In genomic region chr5:8756498-8757084, GRCh38 we compare ENCODE assay signal across 9 cellular contexts.
DNase-seq lines count a peak whose midpoint lies in the region; ATAC-seq, FAIRE-seq and TF ChIP-seq lines count a peak whose summit lies in the region.
"Had no signal": no experiment of that assay in that cellular context is flagged by ENCODE, and none has a peak within 500 bp of the region (broad histone marks: within the 10 kb centered on the region; RNA-seq: fewer than 3 reads in every experiment).

No MANE protein-coding gene starts in this region.

- POLR2A ChIA-PET in endothelial cell of umbilical vein (lab: Charles Lee): no interaction called here
- POLR2A ChIA-PET in CD8-positive, alpha-beta memory T cell (lab: Charles Lee): no interaction called here

- DNase-seq in A172 (ENCODE audit: low spot score): peak; percentile 59
- DNase-seq in NCI-H526 treated with DMSO at 0.1 percent for 48 hours (lab: John Stamatoyannopoulos, UW): peak; percentile 74
- DNase-seq in endothelial cell of umbilical vein (ENCODE audit: low read depth, low spot score): peak; percentile 29
- no peak for DNase-seq in osteocyte (ENCODE audit: extremely low spot score, unreplicated experiment)
- no peak for DNase-seq in immature natural killer cell
- no peak for DNase-seq in CD8-positive, alpha-beta memory T cell
- DNase-seq in activated T-helper 2 cell treated with anti-CD3 and anti-CD28 coated beads, Interferon-gamma antibody, Interleukin-2, Interleukin-4, amounts not matched to agents 10 μg/mL and 5 μg/mL and 100 μg/mL, durations not matched to agents 14 hours and 24 hours and 36 hours (ENCODE audit: low spot score): no peak

- CTCF ChIA-PET in endothelial cell of umbilical vein (lab: Charles Lee): interaction anchor here (0.7 to 3.4 kb wide), 8 partner anchors 73 to 1477 kb away, joined by 3 to 17 read pairs (median 4); no protein-coding TSS in a partner anchor
- CTCF ChIA-PET in CD8-positive, alpha-beta memory T cell (lab: Charles Lee): no interaction called here

- H3K27ac Mint-ChIP-seq in osteocyte (ENCODE audit: unreplicated experiment) (no peak overlapping the region), immature natural killer cell (no peak overlapping the region)
- no peak overlapping the region for H3K27ac Mint-ChIP-seq in CD8-positive, alpha-beta memory T cell
- H3K27ac Mint-ChIP-seq in activated T-helper 2 cell treated with anti-CD3 and anti-CD28 coated beads, Interferon-gamma antibody, Interleukin-2, Interleukin-4, amounts not matched to agents 10 μg/mL and 5 μg/mL and 100 μg/mL, durations not matched to agents 14 hours and 24 hours and 36 hours: no peak overlapping the region
- H3K27ac Mint-ChIP-seq: activated naive CD8-positive, alpha-beta T cell had no signal

- no peak overlapping the region for H2AFZ ChIP-seq in endothelial cell of umbilical vein (ENCODE audit: low read depth, low read length)

- peak; percentile 4 to 22 for TF ChIP-seq CTCF in endothelial cell of umbilical vein (IDR thresholded peaks at IDR 0.05; ENCODE audit: extremely low read depth in 1 of 2, insufficient read depth in 1 of 2, low read depth in 1 of 2, low read length in 2 of 2)
- peak; percentile 83 for TF ChIP-seq CTCF in osteocyte (IDR thresholded peaks at IDR 0.05)

- H3K27me3 Mint-ChIP-seq in osteocyte (ENCODE audit: unreplicated experiment): no peaks in the 10 kb centered on the region
- peaks cover 0 to 2% (median 0%) of the 10 kb centered on the region in 3 donors for H3K27me3 Mint-ChIP-seq in immature natural killer cell (ENCODE audit: low read depth in 3 of 3)
- H3K27me3 Mint-ChIP-seq in CD8-positive, alpha-beta memory T cell: no peaks in the 10 kb centered on the region
- H3K27me3 Mint-ChIP-seq in activated T-helper 2 cell treated with anti-CD3 and anti-CD28 coated beads, Interferon-gamma antibody, Interleukin-2, Interleukin-4, amounts not matched to agents 10 μg/mL and 5 μg/mL and 100 μg/mL, durations not matched to agents 14 hours and 24 hours and 36 hours (ENCODE audit: low read depth): no peaks in the 10 kb centered on the region
- H3K27me3 Mint-ChIP-seq: activated naive CD8-positive, alpha-beta T cell had no signal

- H3K36me3 Mint-ChIP-seq in osteocyte (ENCODE audit: unreplicated experiment) (no peaks in the 10 kb centered on the region), immature natural killer cell (no peaks in the 10 kb centered on the region)
- H3K36me3 Mint-ChIP-seq in CD8-positive, alpha-beta memory T cell: no peaks in the 10 kb centered on the region
- no peaks in the 10 kb centered on the region for H3K36me3 Mint-ChIP-seq in activated T-helper 2 cell treated with anti-CD3 and anti-CD28 coated beads, Interferon-gamma antibody, Interleukin-2, Interleukin-4, amounts not matched to agents 10 μg/mL and 5 μg/mL and 100 μg/mL, durations not matched to agents 14 hours and 24 hours and 36 hours (ENCODE audit: low read depth)
- H3K36me3 Mint-ChIP-seq: activated naive CD8-positive, alpha-beta T cell had no signal

- H3K4me1 Mint-ChIP-seq in osteocyte (ENCODE audit: unreplicated experiment) (peaks cover 12% of the 10 kb centered on the region), immature natural killer cell (no peaks in the 10 kb centered on the region)
- no peaks in the 10 kb centered on the region for H3K4me1 Mint-ChIP-seq in CD8-positive, alpha-beta memory T cell
- H3K4me1 Mint-ChIP-seq in activated T-helper 2 cell treated with anti-CD3 and anti-CD28 coated beads, Interferon-gamma antibody, Interleukin-2, Interleukin-4, amounts not matched to agents 10 μg/mL and 5 μg/mL and 100 μg/mL, durations not matched to agents 14 hours and 24 hours and 36 hours (ENCODE audit: low read depth): no peaks in the 10 kb centered on the region

- H3K27me3 ChIP-seq in endothelial cell of umbilical vein (ENCODE audit: control insufficient read depth in 2 of 2, insufficient read depth in 2 of 2, low read length in 2 of 2): no peaks in the 10 kb centered on the region
- no peaks in the 10 kb centered on the region for H3K27me3 ChIP-seq in CD8-positive, alpha-beta memory T cell (ENCODE audit: insufficient read depth, low read length, poor library complexity, severe bottlenecking)

- no peaks in the 10 kb centered on the region for H3K9me3 ChIP-seq in endothelial cell of umbilical vein (replicated peaks; ENCODE audit: control insufficient read depth, insufficient read depth, low read length)
- no peaks in the 10 kb centered on the region for H3K9me3 ChIP-seq in CD8-positive, alpha-beta memory T cell (ENCODE audit: low read length)

- H3K36me3 ChIP-seq in endothelial cell of umbilical vein (ENCODE audit: control insufficient read depth in 2 of 2, extremely low read depth in 1 of 2, insufficient read depth in 2 of 2, low read length in 2 of 2): no peaks in the 10 kb centered on the region
- no peaks in the 10 kb centered on the region for H3K36me3 ChIP-seq in CD8-positive, alpha-beta memory T cell (ENCODE audit: insufficient read depth, low read length)

- H3K9me1 ChIP-seq in endothelial cell of umbilical vein (replicated peaks; ENCODE audit: control insufficient read depth, extremely low read depth, insufficient read depth, low read length): no peaks in the 10 kb centered on the region

- H3K4me1 ChIP-seq in endothelial cell of umbilical vein (ENCODE audit: control insufficient read depth, extremely low read depth, insufficient read depth, low read length): no peaks in the 10 kb centered on the region
- no peaks in the 10 kb centered on the region for H3K4me1 ChIP-seq in CD8-positive, alpha-beta memory T cell (ENCODE audit: insufficient read depth, low read length)

- FAIRE-seq in endothelial cell of umbilical vein (lab: Jason Lieb, UNC): peak; percentile 67

- H3K4me3 Mint-ChIP-seq in osteocyte (ENCODE audit: unreplicated experiment): no peak overlapping the region
- no peak overlapping the region for H3K4me3 Mint-ChIP-seq in immature natural killer cell
- H3K4me3 Mint-ChIP-seq in CD8-positive, alpha-beta memory T cell: no peak overlapping the region
- no peak overlapping the region for H3K4me3 Mint-ChIP-seq in activated T-helper 2 cell treated with anti-CD3 and anti-CD28 coated beads, Interferon-gamma antibody, Interleukin-2, Interleukin-4, amounts not matched to agents 10 μg/mL and 5 μg/mL and 100 μg/mL, durations not matched to agents 14 hours and 24 hours and 36 hours (ENCODE audit: low read depth)
- H3K4me3 Mint-ChIP-seq: activated naive CD8-positive, alpha-beta T cell had no signal

- BruUV-seq in endothelial cell of umbilical vein (replicated peaks; lab: Mats Ljungman, UMichigan): no TSS peak

- dilution Hi-C loops in endothelial cell of umbilical vein (cut with MboI; ENCODE audit: extremely low pct_ligation_motif_present, low sequenced_read_pairs): no loop called here

- intact Hi-C loops in endothelial cell of umbilical vein (cut with micrococcal nuclease): loop anchor here (1.0 kb wide), 1 partner anchor 152 kb away; no protein-coding TSS in a partner anchor
- intact Hi-C loops in activated T-helper 2 cell treated with anti-CD3 and anti-CD28 coated beads, Interferon-gamma antibody, Interleukin-2, Interleukin-4, amounts not matched to agents 10 μg/mL and 5 μg/mL and 100 μg/mL, durations not matched to agents 14 hours and 24 hours and 36 hours (cut with micrococcal nuclease): no loop called here

- no peak overlapping the region for H3K27ac ChIP-seq in endothelial cell of umbilical vein (ENCODE audit: insufficient read depth, low read depth, low read length)
- H3K27ac ChIP-seq in CD8-positive, alpha-beta memory T cell (ENCODE audit: low read depth, low read length): no peak overlapping the region

- H3K79me2 ChIP-seq in endothelial cell of umbilical vein (ENCODE audit: control insufficient read depth, insufficient read depth, low read length): no peaks in the 10 kb centered on the region

- no peak overlapping the region for H3K4me3 ChIP-seq in endothelial cell of umbilical vein (replicated peaks in 1 of 3; ENCODE audit: insufficient read depth in 1 of 3, low read depth in 1 of 3, low read length in 3 of 3)
- H3K4me3 ChIP-seq in CD8-positive, alpha-beta memory T cell (ENCODE audit: low read length): no peak overlapping the region

- no peak for TF ChIP-seq POLR2A in endothelial cell of umbilical vein (IDR thresholded peaks at IDR 0.05; ENCODE audit: low read depth, low read length)

- H3K9me3 Mint-ChIP-seq in osteocyte (ENCODE audit: unreplicated experiment) (peaks cover 9% of the 10 kb centered on the region), immature natural killer cell (peaks cover 6 to 37% (median 17%) of the 10 kb centered on the region in 6 donors)
- H3K9me3 Mint-ChIP-seq in CD8-positive, alpha-beta memory T cell: peaks cover 0 to 30% (median 21%) of the 10 kb centered on the region in 5 donors
- H3K9me3 Mint-ChIP-seq in activated T-helper 2 cell treated with anti-CD3 and anti-CD28 coated beads, Interferon-gamma antibody, Interleukin-2, Interleukin-4, amounts not matched to agents 10 μg/mL and 5 μg/mL and 100 μg/mL, durations not matched to agents 14 hours and 24 hours and 36 hours: peaks cover 38% of the 10 kb centered on the region

- no peak overlapping the region for H3K9ac ChIP-seq in endothelial cell of umbilical vein (replicated peaks; ENCODE audit: extremely low read depth, insufficient read depth, low read length)

- H3K4me2 ChIP-seq in endothelial cell of umbilical vein (ENCODE audit: insufficient read depth, low read length): no peak overlapping the region

- ATAC-seq in GM21360 (IDR thresholded peaks at IDR 0.05; ENCODE audit: unreplicated experiment): peak; percentile 66

- no peaks in the 10 kb centered on the region for H4K20me1 ChIP-seq in endothelial cell of umbilical vein (replicated peaks; ENCODE audit: control insufficient read depth, extremely low read depth, insufficient read depth, low read length)

TF ChIP-seq in endothelial cell of umbilical vein, 7 proteins besides CTCF, POLR2A, EP300 and RAD21:
- no peak for TF ChIP-seq POLR2AphosphoS5 (IDR thresholded peaks at IDR 0.05; ENCODE audit: insufficient read depth, low read depth, low read length)
- TF ChIP-seq MAX (IDR thresholded peaks at IDR 0.05; ENCODE audit: insufficient read depth, insufficient read length): no peak
- TF ChIP-seq FOS (IDR thresholded peaks at IDR 0.05; ENCODE audit: borderline replicate concordance, insufficient read depth, low read length): no peak
- TF ChIP-seq EZH2 (IDR thresholded peaks at IDR 0.05; ENCODE audit: borderline replicate concordance, low read depth, low read length, severe bottlenecking): no peak
- no peak for TF ChIP-seq JUN (IDR thresholded peaks at IDR 0.05; ENCODE audit: borderline replicate concordance, insufficient read depth, insufficient read length, low read depth)
- no peak for TF ChIP-seq GATA2 (IDR thresholded peaks at IDR 0.05; ENCODE audit: insufficient read depth, insufficient read length, low read depth, low read length)

Comparison
In these comparisons a context has a peak if more than half of its experiments do, and no peak if none do; other contexts are left out.
1. DNase-seq: peak in A172 (single experiment), NCI-H526 treated with DMSO at 0.1 percent for 48 hours (single experiment) and endothelial cell of umbilical vein (single experiment); none in osteocyte (single experiment), immature natural killer cell (0 of 3), CD8-positive, alpha-beta memory T cell (0 of 5) and activated T-helper 2 cell treated with anti-CD3 and anti-CD28 coated beads, Interferon-gamma antibody, Interleukin-2, Interleukin-4, amounts not matched to agents 10 μg/mL and 5 μg/mL and 100 μg/mL, durations not matched to agents 14 hours and 24 hours and 36 hours (single experiment).